ENCODE assay signal across 19 cellular contexts in genomic region chr18:3117493-3118192, GRCh38.
DNase-seq lines count a peak whose midpoint lies in the region; TF ChIP-seq lines count a peak whose summit lies in the region.
"Had no signal": no experiment of that assay in that cellular context is flagged by ENCODE, and none has a peak within 500 bp of the region (broad histone marks: within the 10 kb centered on the region; RNA-seq: fewer than 3 reads in every experiment).

No MANE protein-coding gene starts in this region.

- peaks cover 0 to 3% of the 10 kb centered on the region in 2 donors for H3K4me1 ChIP-seq in esophagus (ENCODE audit: control insufficient read depth in 2 of 2, insufficient read depth in 2 of 2, low read length in 1 of 2)

- no peaks in the 10 kb centered on the region for H3K36me3 ChIP-seq in esophagus (ENCODE audit: control insufficient read depth in 2 of 2, insufficient read depth in 2 of 2, low read length in 1 of 2)

- TF ChIP-seq CTCF in mesothelial cell of epicardium (IDR thresholded peaks at IDR 0.05; ENCODE audit: unreplicated experiment): no peak

- H3K27me3 Mint-ChIP-seq in mesothelial cell of epicardium (ENCODE audit: low read depth): no peaks in the 10 kb centered on the region
- H3K27me3 Mint-ChIP-seq: activated CD8-positive, alpha-beta T cell treated with anti-CD3 and anti-CD28 coated beads for 36 hours; natural killer cell treated with Interleukin-12 subunit alpha and Interleukin-12 subunit beta and Interleukin-15 and Interleukin-18, amount 100 ng/mL, for 72 hours had no signal

- DNase-seq in DMS53 treated with DMSO at 0.1 percent for 48 hours (lab: John Stamatoyannopoulos, UW; ENCODE audit: unreplicated experiment) (peak; percentile 99), NCI-H69 (lab: John Stamatoyannopoulos, UW) (peak; percentile 31), mesothelial cell of epicardium (ENCODE audit: low spot score in 2 of 2, unreplicated experiment in 2 of 2) (no peak), A172 (ENCODE audit: low spot score) (no peak), mesenteric fat pad (ENCODE audit: low spot score) (no peak), NCI-H510A (lab: John Stamatoyannopoulos, UW) (no peak), ureter (ENCODE audit: low spot score) (no peak)
- DNase-seq: activated CD8-positive, alpha-beta T cell treated with anti-CD3 and anti-CD28 coated beads for 36 hours; activated T-cell treated with anti-CD3 and anti-CD28 coated beads, Interleukin-2, amount 50 U/mL, for 4 hours; H7; KG1; NCI-H1105 treated with DMSO at 0.1 percent for 48 hours; NCI-H82; stimulated activated CD4-positive, alpha-beta T cell treated with anti-CD3 and anti-CD28 coated beads, Interleukin-1b, Interleukin-23, amount 100 ng/mL, for 48 hours; stimulated activated naive CD8-positive, alpha-beta T cell treated with anti-CD3 and anti-CD28 coated beads, Interleukin-15, Interleukin-2, amounts not matched to agents 100 U/mL and 50 U/mL, for 24 hours had no signal

- 51 to 54% methylated on average over 4 of the region's 4 CpGs for WGBS in esophagus, 2 donors

- peak overlapping the region; percentile 18 for H3K27ac Mint-ChIP-seq in mesothelial cell of epicardium
- H3K27ac Mint-ChIP-seq: activated CD8-positive, alpha-beta T cell treated with anti-CD3 and anti-CD28 coated beads for 36 hours; activated naive CD4-positive, alpha-beta T cell treated with anti-CD3 and anti-CD28 coated beads, Interleukin-2, amount 50 U/mL, for 72 hours; memory B cell; natural killer cell treated with Interleukin-12 subunit alpha and Interleukin-12 subunit beta and Interleukin-15 and Interleukin-18, amount 100 ng/mL, for 72 hours had no signal

- peak overlapping the region; percentile 65 to 71 for H3K27ac ChIP-seq in esophagus (ENCODE audit: low read depth in 2 of 2, low read length in 1 of 2)

- no peak overlapping the region for H3K4me3 Mint-ChIP-seq in mesothelial cell of epicardium
- H3K4me3 Mint-ChIP-seq: activated CD8-positive, alpha-beta T cell treated with anti-CD3 and anti-CD28 coated beads for 36 hours; activated T-cell treated with anti-CD3 and anti-CD28 coated beads, Interleukin-2, amount 50 U/mL, for 4 hours; memory B cell; natural killer cell treated with Interleukin-12 subunit alpha and Interleukin-12 subunit beta and Interleukin-15 and Interleukin-18, amount 100 ng/mL, for 72 hours had no signal

- peaks cover 6% of the 10 kb centered on the region for H3K9me3 Mint-ChIP-seq in mesothelial cell of epicardium
- H3K9me3 Mint-ChIP-seq: activated CD8-positive, alpha-beta T cell treated with anti-CD3 and anti-CD28 coated beads for 36 hours; activated naive CD4-positive, alpha-beta T cell treated with anti-CD3 and anti-CD28 coated beads, Interleukin-2, amount 50 U/mL, for 72 hours; activated T-cell treated with anti-CD3 and anti-CD28 coated beads, Interleukin-2, amount 50 U/mL, for 4 hours; memory B cell; natural killer cell treated with Interleukin-12 subunit alpha and Interleukin-12 subunit beta and Interleukin-15 and Interleukin-18, amount 100 ng/mL, for 72 hours had no signal

- no peak overlapping the region for H3K4me3 ChIP-seq in esophagus (ENCODE audit: low read depth in 1 of 2, low read length in 2 of 2)

- H3K27me3 ChIP-seq in esophagus (ENCODE audit: control insufficient read depth in 1 of 2, insufficient read depth in 2 of 2, low read length in 2 of 2): no peaks in the 10 kb centered on the region

- no peaks in the 10 kb centered on the region for H3K9me3 ChIP-seq in esophagus (ENCODE audit: control insufficient read depth in 2 of 2, insufficient read depth in 1 of 2, low read depth in 1 of 2, low read length in 1 of 2)

- H3K4me1 Mint-ChIP-seq in mesothelial cell of epicardium: peaks cover 38% of the 10 kb centered on the region
- H3K4me1 Mint-ChIP-seq: memory B cell had no signal

- peaks cover 2% of the 10 kb centered on the region for H3K36me3 Mint-ChIP-seq in mesothelial cell of epicardium
- H3K36me3 Mint-ChIP-seq: activated naive CD4-positive, alpha-beta T cell treated with anti-CD3 and anti-CD28 coated beads, Interleukin-2, amount 50 U/mL, for 72 hours; natural killer cell treated with Interleukin-12 subunit alpha and Interleukin-12 subunit beta and Interleukin-15 and Interleukin-18, amount 100 ng/mL, for 72 hours had no signal

Comparison
In these comparisons a context has a peak if more than half of its experiments do, and no peak if none do; other contexts are left out.
1. DNase-seq: peak in DMS53 treated with DMSO at 0.1 percent for 48 hours (single experiment) and NCI-H69 (single experiment); none in mesothelial cell of epicardium (0 of 2), A172 (single experiment), mesenteric fat pad (single experiment), NCI-H510A (single experiment) and ureter (single experiment).